ENCODE assay signal across 25 cellular contexts in the genomic region with DNA sequence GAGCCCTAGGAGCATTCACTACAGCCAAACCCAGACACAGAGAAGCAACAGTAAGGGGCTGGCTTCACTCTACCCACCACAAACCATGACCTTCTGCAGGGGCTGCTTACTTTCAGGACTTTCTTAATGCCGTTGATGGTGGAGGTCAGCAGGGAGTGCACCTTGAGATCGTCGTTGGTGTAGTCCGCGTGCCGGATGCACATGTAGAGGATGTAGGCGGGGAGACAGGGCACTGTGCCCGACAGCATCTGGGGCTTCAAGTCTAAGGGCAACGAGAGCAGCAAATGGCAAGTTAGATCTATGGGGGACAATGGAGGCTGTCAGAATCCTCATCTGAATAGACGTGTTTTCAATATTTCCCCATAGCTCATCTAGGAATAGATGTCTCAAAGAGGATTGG.
"Had no signal": no experiment of that assay in that cellular context is flagged by ENCODE, and none has a peak within 500 bp of the region (broad histone marks: within the 10 kb centered on the region; RNA-seq: fewer than 3 reads in every experiment).

No MANE protein-coding gene starts in this region.

- H3K9ac ChIP-seq: SK-N-SH had no signal

- H3K4me3 ChIP-seq: K562, SJSA1 had no signal

- H3K36me3 ChIP-seq: SJSA1 had no signal

- H3K27ac ChIP-seq: SJSA1 had no signal

- H3K9me3 ChIP-seq: SJSA1, SK-N-SH had no signal

- H3K27me3 ChIP-seq: SJSA1 had no signal

- H3K4me2 ChIP-seq: SK-N-SH had no signal

- ATAC-seq: activated naive CD8-positive, alpha-beta T cell treated with anti-CD3 and anti-CD28 coated beads, Interleukin-2, amount 50 U/mL, for 24 hours; activated T-cell treated with anti-CD3 and anti-CD28 coated beads, Interleukin-2, amount 50 U/mL, for 4 hours; K562; Panc1 had no signal

- DNase-seq: activated CD4-positive, alpha-beta memory T cell treated with anti-CD3 and anti-CD28 coated beads for 36 hours; activated CD4-positive, alpha-beta T cell treated with anti-CD3 and anti-CD28 coated beads for 4 hours; activated CD4-positive, alpha-beta T cell treated with anti-CD3 and anti-CD28 coated beads, Interleukin-2, amount 50 U/mL, for 1 hour; activated CD8-positive, alpha-beta memory T cell treated with anti-CD3 and anti-CD28 coated beads, Interleukin-2, amount 50 U/mL, for 4 hours; activated gamma-delta T cell treated with Interleukin-2 at 50 U/mL for 16 hours; activated naive CD4-positive, alpha-beta T cell treated with anti-CD3 and anti-CD28 coated beads for 36 hours; activated naive CD8-positive, alpha-beta T cell treated with anti-CD3 and anti-CD28 coated beads, Interleukin-2, amount 50 U/mL, for 24 hours; activated T-cell treated with anti-CD3 and anti-CD28 coated beads for 4 hours; activated T-cell treated with anti-CD3 and anti-CD28 coated beads, Interleukin-2, amount 50 U/mL, for 4 hours; Karpas-422; NCI-H1048; NCI-H1105 treated with DMSO at 0.1 percent for 48 hours; NCI-H1436; NCI-H1694; NCI-H2029; NCI-H2227 treated with DMSO at 0.1 percent for 48 hours; NCI-H446; NCI-H510A treated with DMSO at 0.1 percent for 48 hours; NCI-H526 treated with DMSO at 0.1 percent for 48 hours; NCI-H774; SHP77; SK-N-SH had no signal
